ENCODE assay signal across 19 cellular contexts in the genomic region with DNA sequence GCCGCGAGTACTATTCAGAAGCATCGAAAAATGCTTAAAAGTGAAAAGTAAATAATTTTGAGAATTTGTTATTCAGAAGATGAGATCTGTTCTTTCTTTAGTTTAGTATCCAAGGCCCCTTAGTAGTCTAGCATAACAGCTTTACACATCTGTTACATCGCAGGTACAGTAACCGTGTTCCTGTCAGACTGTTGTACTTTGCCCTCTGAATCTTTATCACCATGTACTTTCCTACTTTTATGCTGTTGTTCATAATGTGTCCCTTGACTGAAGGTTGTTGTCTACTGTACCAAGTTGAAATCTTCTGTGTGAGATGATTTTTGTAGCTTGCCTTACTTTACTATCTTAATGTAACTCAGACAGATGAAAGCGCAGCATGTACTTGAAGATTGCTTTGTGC. TPM values are rescaled to one million over a fixed set of nuclear protein-coding genes. Genes with fewer than 3 reads are reported as not detected.
DNase-seq lines count a peak whose midpoint lies in the region; ATAC-seq and TF ChIP-seq lines count a peak whose summit lies in the region.
"Had no signal": no experiment of that assay in that cellular context is flagged by ENCODE, and none has a peak within 500 bp of the region (broad histone marks: within the 10 kb centered on the region; RNA-seq: fewer than 3 reads in every experiment).

No MANE protein-coding gene starts in this region.

- no peaks in the 10 kb centered on the region for H3K9me2 ChIP-seq in PC-9 (ENCODE audit: insufficient read depth)

- no peak for DNase-seq in activated CD8-positive, alpha-beta memory T cell treated with anti-CD3 and anti-CD28 coated beads, Interleukin-2, amount 10 ng/mL, durations not matched to agents 7 days and 5 days
- no peak for DNase-seq in activated CD8-positive, alpha-beta memory T cell treated with anti-CD3 and anti-CD28 coated beads, Interleukin-2, amount 50 U/mL, for 4 hours
- DNase-seq in CD4-positive, CD25-positive, alpha-beta regulatory T cell, result no peak
- DNase-seq in activated T-helper 2 cell treated with anti-CD3 and anti-CD28 coated beads, Interferon-gamma antibody, Interleukin-2, Interleukin-4, amounts not matched to agents 10 μg/mL and 5 μg/mL and 100 μg/mL, durations not matched to agents 14 hours and 24 hours and 36 hours (ENCODE audit: low spot score), result no peak
- no peak for DNase-seq in memory B cell (ENCODE audit: low spot score in 2 of 2)
- DNase-seq in PC-9, result no peak
- DNase-seq in SHP77 (lab: John Stamatoyannopoulos, UW), result no peak
- DNase-seq: CD8-positive, alpha-beta memory T cell; KBM-7; NCI-H1105 treated with DMSO at 0.1 percent for 48 hours; NCI-H1694 treated with DMSO at 0.1 percent for 48 hours; NCI-H2227 treated with DMSO at 0.1 percent for 48 hours; NCI-H510A treated with DMSO at 0.1 percent for 48 hours; NCI-H82; OCI-M1; SHP77 treated with DMSO at 0.1 percent for 48 hours had no signal

- H3K9me3 Mint-ChIP-seq in activated CD8-positive, alpha-beta memory T cell treated with anti-CD3 and anti-CD28 coated beads, Interleukin-2, amount 10 ng/mL, durations not matched to agents 7 days and 5 days (ENCODE audit: low read depth), result no peaks in the 10 kb centered on the region
- H3K9me3 Mint-ChIP-seq in CD4-positive, CD25-positive, alpha-beta regulatory T cell, result no peaks in the 10 kb centered on the region
- no peaks in the 10 kb centered on the region for H3K9me3 Mint-ChIP-seq in activated T-helper 2 cell treated with anti-CD3 and anti-CD28 coated beads, Interferon-gamma antibody, Interleukin-2, Interleukin-4, amounts not matched to agents 10 μg/mL and 5 μg/mL and 100 μg/mL, durations not matched to agents 14 hours and 24 hours and 36 hours
- no peaks in the 10 kb centered on the region for H3K9me3 Mint-ChIP-seq in memory B cell
- H3K9me3 Mint-ChIP-seq: CD8-positive, alpha-beta memory T cell; GM23338 had no signal

- CTCF ChIA-PET in activated CD8-positive, alpha-beta memory T cell treated with anti-CD3 and anti-CD28 coated beads, Interleukin-2, amount 10 ng/mL, durations not matched to agents 7 days and 5 days (lab: Charles Lee), result no interaction called here
- CTCF ChIA-PET in PC-9 (lab: Charles Lee), result no interaction called here

- no peak overlapping the region for H3K27ac ChIP-seq in CD4-positive, CD25-positive, alpha-beta regulatory T cell (ENCODE audit: insufficient read depth, low read length, poor library complexity, severe bottlenecking)
- no peak overlapping the region for H3K27ac ChIP-seq in PC-9

- H3K27ac Mint-ChIP-seq in activated CD8-positive, alpha-beta memory T cell treated with anti-CD3 and anti-CD28 coated beads, Interleukin-2, amount 10 ng/mL, durations not matched to agents 7 days and 5 days, result peak overlapping the region; percentile 17
- H3K27ac Mint-ChIP-seq in CD4-positive, CD25-positive, alpha-beta regulatory T cell, result peak overlapping the region; percentile 9 to 59 (median 54)
- peak overlapping the region; percentile 11 for H3K27ac Mint-ChIP-seq in activated T-helper 2 cell treated with anti-CD3 and anti-CD28 coated beads, Interferon-gamma antibody, Interleukin-2, Interleukin-4, amounts not matched to agents 10 μg/mL and 5 μg/mL and 100 μg/mL, durations not matched to agents 14 hours and 24 hours and 36 hours
- peak overlapping the region; percentile 17 for H3K27ac Mint-ChIP-seq in memory B cell
- H3K27ac Mint-ChIP-seq: GM23338 had no signal

- H3K27me3 Mint-ChIP-seq in activated CD8-positive, alpha-beta memory T cell treated with anti-CD3 and anti-CD28 coated beads, Interleukin-2, amount 10 ng/mL, durations not matched to agents 7 days and 5 days, result no peaks in the 10 kb centered on the region
- H3K27me3 Mint-ChIP-seq in CD4-positive, CD25-positive, alpha-beta regulatory T cell, result no peaks in the 10 kb centered on the region
- no peaks in the 10 kb centered on the region for H3K27me3 Mint-ChIP-seq in activated T-helper 2 cell treated with anti-CD3 and anti-CD28 coated beads, Interferon-gamma antibody, Interleukin-2, Interleukin-4, amounts not matched to agents 10 μg/mL and 5 μg/mL and 100 μg/mL, durations not matched to agents 14 hours and 24 hours and 36 hours (ENCODE audit: low read depth)
- H3K27me3 Mint-ChIP-seq in memory B cell, result no peaks in the 10 kb centered on the region
- H3K27me3 Mint-ChIP-seq: CD8-positive, alpha-beta memory T cell had no signal

- POLR2A ChIA-PET in PC-9 (lab: Charles Lee; ENCODE audit: unreplicated experiment), result no interaction called here

- H3K4me3 Mint-ChIP-seq in activated CD8-positive, alpha-beta memory T cell treated with anti-CD3 and anti-CD28 coated beads, Interleukin-2, amount 10 ng/mL, durations not matched to agents 7 days and 5 days, result no peak overlapping the region
- peak overlapping the region in 1 of 4 donors; percentile 2 for H3K4me3 Mint-ChIP-seq in CD4-positive, CD25-positive, alpha-beta regulatory T cell
- no peak overlapping the region for H3K4me3 Mint-ChIP-seq in activated T-helper 2 cell treated with anti-CD3 and anti-CD28 coated beads, Interferon-gamma antibody, Interleukin-2, Interleukin-4, amounts not matched to agents 10 μg/mL and 5 μg/mL and 100 μg/mL, durations not matched to agents 14 hours and 24 hours and 36 hours (ENCODE audit: low read depth)
- no peak overlapping the region for H3K4me3 Mint-ChIP-seq in memory B cell
- H3K4me3 Mint-ChIP-seq: GM23338 had no signal

- H3K79me2 ChIP-seq in PC-9 (ENCODE audit: low read depth), result peaks cover 98% of the 10 kb centered on the region

- TF ChIP-seq CTCF in PC-9 (conservative IDR thresholded peaks at IDR 0.05), result no peak

- no peak overlapping the region for H3K4me2 ChIP-seq in PC-9
- H3K4me2 ChIP-seq: GM23338 had no signal

- 0 out of 2 replicates have a peak, but pooled peaks cover 3% of the 10 kb centered on the region for H3F3A ChIP-seq in PC-9 (ENCODE audit: insufficient read depth, low read depth)

- no peak overlapping the region for H3K4me3 ChIP-seq in CD4-positive, CD25-positive, alpha-beta regulatory T cell (ENCODE audit: low read depth, low read length)
- H3K4me3 ChIP-seq in PC-9, result no peak overlapping the region
- H3K4me3 ChIP-seq: GM23338 had no signal

- H3K9me3 ChIP-seq in CD4-positive, CD25-positive, alpha-beta regulatory T cell (ENCODE audit: control insufficient read depth in 2 of 2, low read length in 2 of 2), result no peaks in the 10 kb centered on the region
- H3K9me3 ChIP-seq in PC-9 (ENCODE audit: insufficient read depth, low read depth), result no peaks in the 10 kb centered on the region

- peaks cover 46% of the 10 kb centered on the region for H3K36me3 Mint-ChIP-seq in activated CD8-positive, alpha-beta memory T cell treated with anti-CD3 and anti-CD28 coated beads, Interleukin-2, amount 10 ng/mL, durations not matched to agents 7 days and 5 days
- peaks cover 39% of the 10 kb centered on the region for H3K36me3 Mint-ChIP-seq in CD4-positive, CD25-positive, alpha-beta regulatory T cell
- peaks cover 67% of the 10 kb centered on the region for H3K36me3 Mint-ChIP-seq in activated T-helper 2 cell treated with anti-CD3 and anti-CD28 coated beads, Interferon-gamma antibody, Interleukin-2, Interleukin-4, amounts not matched to agents 10 μg/mL and 5 μg/mL and 100 μg/mL, durations not matched to agents 14 hours and 24 hours and 36 hours (ENCODE audit: low read depth)
- peaks cover 14% of the 10 kb centered on the region for H3K36me3 Mint-ChIP-seq in memory B cell

- no peaks in the 10 kb centered on the region for H3K27me3 ChIP-seq in CD4-positive, CD25-positive, alpha-beta regulatory T cell (ENCODE audit: control insufficient read depth, insufficient read depth, low read length)
- H3K27me3 ChIP-seq in PC-9 (ENCODE audit: insufficient read depth, low read depth), result no peaks in the 10 kb centered on the region

- no peak overlapping the region for H2AFZ ChIP-seq in PC-9
- H2AFZ ChIP-seq: GM23338 had no signal

- intact Hi-C loops in activated T-helper 2 cell treated with anti-CD3 and anti-CD28 coated beads, Interferon-gamma antibody, Interleukin-2, Interleukin-4, amounts not matched to agents 10 μg/mL and 5 μg/mL and 100 μg/mL, durations not matched to agents 14 hours and 24 hours and 36 hours (cut with micrococcal nuclease), result no loop called here
- intact Hi-C loops in PC-9 (cut with micrococcal nuclease; ENCODE audit: unreplicated experiment), result no loop called here

- peaks cover 35% of the 10 kb centered on the region for H3K36me3 ChIP-seq in CD4-positive, CD25-positive, alpha-beta regulatory T cell (ENCODE audit: control insufficient read depth, insufficient read depth, low read length)
- peaks cover 11% of the 10 kb centered on the region for H3K36me3 ChIP-seq in PC-9 (ENCODE audit: low read depth)

- BruUV-seq in PC-9 (replicated peaks; lab: Mats Ljungman, UMichigan), result no TSS peak

- ATAC-seq in activated CD8-positive, alpha-beta memory T cell treated with anti-CD3 and anti-CD28 coated beads, Interleukin-2, amount 10 ng/mL, durations not matched to agents 7 days and 5 days, result no peak
- no peak for ATAC-seq in CD4-positive, CD25-positive, alpha-beta regulatory T cell (ENCODE audit: low read depth in 2 of 2)
- ATAC-seq in memory B cell (ENCODE audit: low read depth) (no peak), GM19351 (IDR thresholded peaks at IDR 0.05; ENCODE audit: unreplicated experiment) (no peak)
- ATAC-seq: GM23338, HCT116 had no signal

- H4K20me1 ChIP-seq in PC-9 (ENCODE audit: insufficient read depth), result peaks cover 89% of the 10 kb centered on the region

- H3K4me1 ChIP-seq in CD4-positive, CD25-positive, alpha-beta regulatory T cell (ENCODE audit: control insufficient read depth, insufficient read depth, low read length, poor library complexity, severe bottlenecking), result peaks cover 51% of the 10 kb centered on the region
- H3K4me1 ChIP-seq in PC-9 (replicated peaks; ENCODE audit: insufficient read depth), result no peaks in the 10 kb centered on the region

- H3K4me1 Mint-ChIP-seq in activated CD8-positive, alpha-beta memory T cell treated with anti-CD3 and anti-CD28 coated beads, Interleukin-2, amount 10 ng/mL, durations not matched to agents 7 days and 5 days, result peaks cover 59% of the 10 kb centered on the region
- peaks cover 47 to 95% (median 77%) of the 10 kb centered on the region in 4 donors for H3K4me1 Mint-ChIP-seq in CD4-positive, CD25-positive, alpha-beta regulatory T cell
- peaks cover 50% of the 10 kb centered on the region for H3K4me1 Mint-ChIP-seq in activated T-helper 2 cell treated with anti-CD3 and anti-CD28 coated beads, Interferon-gamma antibody, Interleukin-2, Interleukin-4, amounts not matched to agents 10 μg/mL and 5 μg/mL and 100 μg/mL, durations not matched to agents 14 hours and 24 hours and 36 hours (ENCODE audit: low read depth)
- H3K4me1 Mint-ChIP-seq in memory B cell, result peaks cover 37% of the 10 kb centered on the region

RNA-seq across cellular contexts. Expression of a gene that starts 38.3 kb away (rescaled TPM):
- 100 to 1,000 TPM; 128 to 141 TPM for total RNA-seq in activated CD8-positive, alpha-beta memory T cell treated with anti-CD3 and anti-CD28 coated beads, Interleukin-2, amount 10 ng/mL, durations not matched to agents 7 days and 5 days
- total RNA-seq in CD4-positive, CD25-positive, alpha-beta regulatory T cell, result 205 TPM
- 100 to 1,000 TPM in 1 of 4 donors, 10 to 100 TPM in 3; 80.5 to 100 (median 89.4) TPM for polyA plus RNA-seq in CD4-positive, CD25-positive, alpha-beta regulatory T cell
- 126 and 130 TPM in 2 replicates for total RNA-seq in activated T-helper 2 cell treated with anti-CD3 and anti-CD28 coated beads, Interferon-gamma antibody, Interleukin-2, Interleukin-4, amounts not matched to agents 10 μg/mL and 5 μg/mL and 100 μg/mL, durations not matched to agents 14 hours and 24 hours and 36 hours
- 67.1 and 93.9 TPM in 2 replicates for total RNA-seq in PC-9 (2021)
